12 cellular contexts compared by ENCODE assay signal in genomic region chr5:57450991-57451876, GRCh38. TPM values are rescaled to one million over a fixed set of nuclear protein-coding genes. Genes with fewer than 3 reads are reported as not detected.
DNase-seq lines count a peak whose midpoint lies in the region; ATAC-seq and TF ChIP-seq lines count a peak whose summit lies in the region.
"Had no signal": no experiment of that assay in that cellular context is flagged by ENCODE, and none has a peak within 500 bp of the region (broad histone marks: within the 10 kb centered on the region; RNA-seq: fewer than 3 reads in every experiment).

No MANE protein-coding gene starts in this region.

- peak overlapping the region; percentile 88 for H3K4ac ChIP-seq in IMR-90 (ENCODE audit: low read depth, low read length)

- H3K4me1 ChIP-seq in IMR-90 (ENCODE audit: control insufficient read depth, insufficient read depth, low read length), result peaks cover 30% of the 10 kb centered on the region

- peak overlapping the region; percentile 88 for H2BK120ac ChIP-seq in IMR-90 (ENCODE audit: low read depth, low read length)

- H4K5ac ChIP-seq in IMR-90 (ENCODE audit: low read depth, low read length), result peak overlapping the region; percentile 62

- H3K9me3 ChIP-seq in IMR-90 (ENCODE audit: control insufficient read depth, insufficient read depth, low read length), result no peaks in the 10 kb centered on the region
- H3K9me3 ChIP-seq: psoas muscle had no signal

- peaks cover 4% of the 10 kb centered on the region for H3K27me3 Mint-ChIP-seq in activated naive CD8-positive, alpha-beta T cell treated with anti-CD3 and anti-CD28 coated beads, Interleukin-2, amount 50 U/mL, for 24 hours

- peak overlapping the region; percentile 36 for H2BK5ac ChIP-seq in IMR-90 (ENCODE audit: low read depth, low read length, poor library complexity, severe bottlenecking)

- peak overlapping the region; percentile 81 for H3K14ac ChIP-seq in IMR-90 (replicated peaks; ENCODE audit: low read depth, low read length)

- H3K9me1 ChIP-seq in IMR-90 (ENCODE audit: insufficient read depth, low read length), result peaks cover 9% of the 10 kb centered on the region; the same call in 1 of the 2 replicates

- H3K4me3 Mint-ChIP-seq in activated naive CD8-positive, alpha-beta T cell treated with anti-CD3 and anti-CD28 coated beads, Interleukin-2, amount 50 U/mL, for 24 hours, result no peak overlapping the region
- H3K4me3 Mint-ChIP-seq: activated T-cell treated with anti-CD3 and anti-CD28 coated beads, Interleukin-2, amount 50 U/mL, for 4 hours had no signal

- H3K36me3 Mint-ChIP-seq in activated naive CD8-positive, alpha-beta T cell treated with anti-CD3 and anti-CD28 coated beads, Interleukin-2, amount 50 U/mL, for 24 hours (ENCODE audit: low read depth), result no peaks in the 10 kb centered on the region

- H3K56ac ChIP-seq in IMR-90 (ENCODE audit: extremely low read depth, insufficient read depth, low read length), result peak overlapping the region; percentile 38; the same call in 1 of the 2 replicates

- intact Hi-C loops in IMR-90 (cut with micrococcal nuclease) (no loop called here), posterior vena cava (cut with DNase I) (no loop called here)

- H2AK9ac ChIP-seq in IMR-90 (replicated peaks; ENCODE audit: low read depth, low read length, poor library complexity), result no peak overlapping the region

- H3K18ac ChIP-seq in IMR-90 (ENCODE audit: low read depth, low read length), result peak overlapping the region; percentile 84

- no peaks in the 10 kb centered on the region for H4K20me1 ChIP-seq in IMR-90 (ENCODE audit: insufficient read depth, low read length)

- POLR2A ChIA-PET in IMR-90 (lab: Charles Lee; ENCODE audit: unreplicated experiment), result no interaction called here

- no peak overlapping the region for H2AFZ ChIP-seq in IMR-90 (replicated peaks; ENCODE audit: low read length, poor library complexity)

- H2BK15ac ChIP-seq in IMR-90 (ENCODE audit: low read depth, low read length), result peak overlapping the region; percentile 85; the same call in 2 of the 3 replicates

- H3K4me2 ChIP-seq in IMR-90 (ENCODE audit: low read depth, low read length), result no peak overlapping the region; the same call in 1 of the 2 replicates

- WGBS in IMR-90 (ENCODE audit: extremely low coverage in 2 of 2, insufficient read length in 1 of 2), 2 experiments, result 82% methylated on average over 2 of the region's 4 CpGs; no CpG with 5 or more reads in 1 of the 2 experiments

- ATAC-seq in IMR-90 (ENCODE audit: low read depth) (peak; percentile 40), HG02642 (IDR thresholded peaks at IDR 0.05; ENCODE audit: poor library complexity, unreplicated experiment) (no peak)
- no peak for ATAC-seq in activated naive CD8-positive, alpha-beta T cell treated with anti-CD3 and anti-CD28 coated beads, Interleukin-2, amount 50 U/mL, for 24 hours
- ATAC-seq: activated T-cell treated with anti-CD3 and anti-CD28 coated beads, Interleukin-2, amount 50 U/mL, for 4 hours; psoas muscle had no signal

- DNase-seq in ACHN (peak; percentile 22), IMR-90 (peak; percentile 73), astrocyte of the cerebellum (ENCODE audit: low read depth) (peak; percentile 93), kidney glomerular epithelial cell (lab: John Stamatoyannopoulos, UW) (peak; percentile 96), posterior vena cava (ENCODE audit: low spot score) (no peak), NCI-H2107 treated with DMSO at 0.1 percent for 48 hours (lab: John Stamatoyannopoulos, UW; ENCODE audit: unreplicated experiment) (no peak)
- no peak for DNase-seq in activated naive CD8-positive, alpha-beta T cell treated with anti-CD3 and anti-CD28 coated beads, Interleukin-2, amount 50 U/mL, for 24 hours
- DNase-seq: activated T-cell treated with anti-CD3 and anti-CD28 coated beads, Interleukin-2, amount 50 U/mL, for 4 hours; effector memory CD4-positive, alpha-beta T cell; NCI-H774; psoas muscle had no signal

- no peaks in the 10 kb centered on the region for H3K79me1 ChIP-seq in IMR-90 (ENCODE audit: low read depth in 1 of 2, low read length in 2 of 2)

- TF ChIP-seq RAD21 in IMR-90 (IDR thresholded peaks at IDR 0.05; ENCODE audit: low read length), result no peak

- no peaks in the 10 kb centered on the region for H3K4me1 Mint-ChIP-seq in activated naive CD8-positive, alpha-beta T cell treated with anti-CD3 and anti-CD28 coated beads, Interleukin-2, amount 50 U/mL, for 24 hours

- no peaks in the 10 kb centered on the region for H3K27me3 ChIP-seq in IMR-90 (ENCODE audit: control insufficient read depth, insufficient read depth, low read length)

- H3K23ac ChIP-seq in IMR-90 (ENCODE audit: low read depth, low read length), result peak overlapping the region; percentile 52; the same call in 1 of the 2 replicates

- H4K91ac ChIP-seq in IMR-90 (ENCODE audit: insufficient read depth, low read depth, low read length), result peak overlapping the region; percentile 86

- no peaks in the 10 kb centered on the region for H3K9me3 Mint-ChIP-seq in activated naive CD8-positive, alpha-beta T cell treated with anti-CD3 and anti-CD28 coated beads, Interleukin-2, amount 50 U/mL, for 24 hours
- H3K9me3 Mint-ChIP-seq: activated T-cell treated with anti-CD3 and anti-CD28 coated beads, Interleukin-2, amount 50 U/mL, for 4 hours had no signal

- peak overlapping the region; percentile 11 to 41; a peak in 3 of 4 replicates for H4K8ac ChIP-seq in IMR-90 (ENCODE audit: low read depth in 2 of 2, low read length in 2 of 2)

- in situ Hi-C loops in ACHN (cut with HindIII; ENCODE audit: low pct_ligation_motif_present, low pct_unique_long_range_greater_than_20kb, low sequenced_read_pairs), result no loop called here
- in situ Hi-C loops in IMR-90 (cut with MboI; ENCODE audit: low sequenced_read_pairs), result no loop called here
- in situ Hi-C loops in astrocyte of the cerebellum (cut with HindIII; ENCODE audit: low sequenced_read_pairs), result no loop called here

- H3K9ac ChIP-seq in IMR-90 (ENCODE audit: low read depth, low read length), result no peak overlapping the region

- peak overlapping the region; percentile 75; the same call in 1 of the 2 replicates for H2AK5ac ChIP-seq in IMR-90 (ENCODE audit: low read depth, low read length)

- no peaks in the 10 kb centered on the region for H3K36me3 ChIP-seq in IMR-90 (ENCODE audit: control insufficient read depth, insufficient read depth, low read length)

- no TSS peak for BruUV-seq in IMR-90 (replicated peaks; lab: Mats Ljungman, UMichigan)

- H3K27ac ChIP-seq in IMR-90 (ENCODE audit: insufficient read depth, low read length), result peak overlapping the region; percentile 70; the same call in 1 of the 2 replicates
- H3K27ac ChIP-seq: psoas muscle had no signal

- TF ChIP-seq POLR2A in IMR-90 (IDR thresholded peaks at IDR 0.05; ENCODE audit: low read depth, low read length), result no peak

- CTCF ChIA-PET in IMR-90 (lab: Yijun Ruan, JAX), result no interaction called here

- dilution Hi-C loops in IMR-90 (cut with HindIII; ENCODE audit: low sequenced_read_pairs, unreplicated experiment), result no loop called here

- H2BK20ac ChIP-seq in IMR-90 (ENCODE audit: low read depth, low read length), result peak overlapping the region; percentile 85

- no peak overlapping the region for H3K4me3 ChIP-seq in IMR-90 (ENCODE audit: insufficient read depth, low read depth, low read length)
- H3K4me3 ChIP-seq in astrocyte of the cerebellum (ENCODE audit: low read depth, low read length), result no peak overlapping the region
- H3K4me3 ChIP-seq: psoas muscle had no signal

- TF ChIP-seq CTCF in IMR-90 (conservative IDR thresholded peaks at IDR 0.05; ENCODE audit: low read depth, low read length) (no peak), astrocyte of the cerebellum (IDR thresholded peaks at IDR 0.05; ENCODE audit: low read depth, low read length, missing control alignments) (no peak)

- H3K27ac Mint-ChIP-seq in activated naive CD8-positive, alpha-beta T cell treated with anti-CD3 and anti-CD28 coated beads, Interleukin-2, amount 50 U/mL, for 24 hours, result no peak overlapping the region

TF ChIP-seq in IMR-90, 13 proteins besides CTCF, POLR2A, EP300 and RAD21:
- TF ChIP-seq CEBPB (IDR thresholded peaks at IDR 0.05; ENCODE audit: low read depth, low read length) (peak; percentile 59), RCOR1 (IDR thresholded peaks at IDR 0.05; ENCODE audit: insufficient replicate concordance, low read length) (no peak)
TF ChIP-seq in IMR-90: peak in this region for 1.

RNA-seq across cellular contexts. Expression of gene ACTBL2, which starts 31.4 kb away (rescaled TPM):
- total RNA-seq in IMR-90 (2012; rRNA removed) (1.6 and 1.7 TPM in 2 replicates), posterior vena cava (not detected)
- 0.29 and 0.52 TPM in 2 replicates for polyA plus RNA-seq in IMR-90 (2012; rRNA removed)
- polyA plus RNA-seq in IMR-90 (2012; cell fraction: cytosol; rRNA removed), result 0.33 and 0.35 TPM in 2 replicates
- 0.61 and 1.3 TPM in 2 replicates for polyA plus RNA-seq in IMR-90 (2012; cell fraction: nucleus; rRNA removed; ENCODE audit: low replicate concordance)
- total RNA-seq: activated T-cell treated with anti-CD3 and anti-CD28 coated beads, Interleukin-2, amount 50 U/mL, for 4 hours; psoas muscle had no signal
- polyA plus RNA-seq: psoas muscle had no signal

Comparison
In these comparisons a context has a peak if more than half of its experiments do, and no peak if none do; other contexts are left out.
1. DNase-seq: peak in ACHN (single experiment), IMR-90 (single experiment), astrocyte of the cerebellum (single experiment) and kidney glomerular epithelial cell (single experiment); none in activated naive CD8-positive, alpha-beta T cell treated with anti-CD3 and anti-CD28 coated beads, Interleukin-2, amount 50 U/mL, for 24 hours (single experiment), posterior vena cava (single experiment) and NCI-H2107 treated with DMSO at 0.1 percent for 48 hours (single experiment).